ENCODE assay signal across 1 cellular context in the genomic region with DNA sequence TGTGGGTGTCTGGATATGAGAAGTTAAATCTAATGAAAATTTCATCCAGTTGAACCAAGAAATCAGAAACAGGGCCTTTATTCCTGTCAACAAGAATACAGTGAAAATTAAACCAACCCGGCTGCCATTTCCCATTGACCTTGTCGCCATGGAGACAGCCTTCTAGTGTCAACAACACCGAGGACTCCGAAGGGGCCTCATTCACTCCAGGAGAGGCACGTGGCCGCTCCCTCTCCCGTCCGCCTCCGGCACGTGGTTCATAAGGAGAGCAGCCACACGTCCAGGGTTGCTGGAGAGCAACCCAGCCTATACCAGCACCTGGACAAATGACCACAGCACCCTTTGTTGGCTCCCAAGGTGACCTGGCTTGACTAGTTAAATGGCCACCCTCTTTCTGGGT.
TF ChIP-seq lines count a peak whose summit lies in the region.

No MANE protein-coding gene starts in this region.

TF ChIP-seq in K562, 482 proteins besides CTCF, POLR2A, EP300 and RAD21 (continued from another document):
- TF ChIP-seq, protein P1, sequence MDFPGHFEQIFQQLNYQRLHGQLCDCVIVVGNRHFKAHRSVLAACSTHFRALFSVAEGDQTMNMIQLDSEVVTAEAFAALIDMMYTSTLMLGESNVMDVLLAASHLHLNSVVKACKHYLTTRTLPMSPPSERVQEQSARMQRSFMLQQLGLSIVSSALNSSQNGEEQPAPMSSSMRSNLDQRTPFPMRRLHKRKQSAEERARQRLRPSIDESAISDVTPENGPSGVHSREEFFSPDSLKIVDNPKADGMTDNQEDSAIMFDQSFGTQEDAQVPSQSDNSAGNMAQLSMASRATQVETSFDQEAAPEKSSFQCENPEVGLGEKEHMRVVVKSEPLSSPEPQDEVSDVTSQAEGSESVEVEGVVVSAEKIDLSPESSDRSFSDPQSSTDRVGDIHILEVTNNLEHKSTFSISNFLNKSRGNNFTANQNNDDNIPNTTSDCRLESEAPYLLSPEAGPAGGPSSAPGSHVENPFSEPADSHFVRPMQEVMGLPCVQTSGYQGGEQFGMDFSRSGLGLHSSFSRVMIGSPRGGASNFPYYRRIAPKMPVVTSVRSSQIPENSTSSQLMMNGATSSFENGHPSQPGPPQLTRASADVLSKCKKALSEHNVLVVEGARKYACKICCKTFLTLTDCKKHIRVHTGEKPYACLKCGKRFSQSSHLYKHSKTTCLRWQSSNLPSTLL (IDR thresholded peaks at IDR 0.05): 0 out of 2 replicates have a peak, but pooled peaks have one; percentile 30
- no peak for TF ChIP-seq NFXL1 (CRISPR knock-in tag; IDR thresholded peaks at IDR 0.05)
- TF ChIP-seq ZSCAN32 (CRISPR knock-in tag; IDR thresholded peaks at IDR 0.05): no peak
- peak; percentile 63 for TF ChIP-seq RFX1 (IDR thresholded peaks at IDR 0.05)
- TF ChIP-seq, protein P2, sequence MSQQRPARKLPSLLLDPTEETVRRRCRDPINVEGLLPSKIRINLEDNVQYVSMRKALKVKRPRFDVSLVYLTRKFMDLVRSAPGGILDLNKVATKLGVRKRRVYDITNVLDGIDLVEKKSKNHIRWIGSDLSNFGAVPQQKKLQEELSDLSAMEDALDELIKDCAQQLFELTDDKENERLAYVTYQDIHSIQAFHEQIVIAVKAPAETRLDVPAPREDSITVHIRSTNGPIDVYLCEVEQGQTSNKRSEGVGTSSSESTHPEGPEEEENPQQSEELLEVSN (IDR thresholded peaks at IDR 0.05; ENCODE audit: borderline replicate concordance in 1 of 2, extremely low read depth in 1 of 2, insufficient read depth in 1 of 2, insufficient read length in 1 of 2, low read depth in 1 of 2, low read length in 1 of 2, poor library complexity in 1 of 2, severe bottlenecking in 1 of 2): peak in 1 of 2 experiments; percentile 62
- TF ChIP-seq FOXJ2 (tag; IDR thresholded peaks at IDR 0.05): peak; percentile 64; the same call in 1 of the 2 replicates
- TF ChIP-seq L3MBTL2 (IDR thresholded peaks at IDR 0.05): peak; percentile 62; the same call in 1 of the 2 replicates
- no peak for TF ChIP-seq DMBX1 (CRISPR knock-in tag; IDR thresholded peaks at IDR 0.05; ENCODE audit: borderline replicate concordance)
- no peak for TF ChIP-seq SMC3 (conservative IDR thresholded peaks at IDR 0.05; ENCODE audit: insufficient read depth, low read depth, low read length)
TF ChIP-seq in K562: peak in this region for 7.
